Comparison of ENCODE assay signal across 18 cellular contexts in the genomic region with DNA sequence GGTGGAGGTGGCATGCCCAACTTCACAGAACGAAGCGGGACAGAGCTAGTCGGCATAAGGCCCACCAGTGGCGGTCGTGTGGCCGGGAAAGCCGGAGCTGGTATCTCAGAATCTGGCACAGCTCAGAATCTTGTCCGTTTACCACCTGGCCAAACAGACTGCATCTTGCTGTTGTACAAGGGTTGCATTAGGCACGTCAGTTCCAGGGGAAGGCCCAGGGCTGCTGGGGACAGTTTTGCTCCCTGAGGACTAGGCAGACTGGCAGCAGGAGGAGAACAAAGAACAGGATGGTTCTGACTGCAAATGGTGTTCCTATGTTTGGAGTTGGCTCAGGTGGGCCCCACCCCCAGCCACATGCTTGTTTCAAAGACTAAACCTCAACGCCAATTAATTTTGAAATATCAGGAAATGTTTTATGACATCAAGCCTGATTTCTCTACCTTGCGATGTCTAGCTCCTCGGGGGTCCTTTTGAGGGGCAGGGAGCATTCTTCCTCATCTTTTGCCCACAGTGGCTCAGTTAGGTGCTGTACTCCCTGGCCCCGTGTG. TPM values are rescaled to one million over a fixed set of nuclear protein-coding genes. Genes with fewer than 3 reads are reported as not detected.
DNase-seq lines count a peak whose midpoint lies in the region; TF ChIP-seq lines count a peak whose summit lies in the region.
"Had no signal": no experiment of that assay in that cellular context is flagged by ENCODE, and none has a peak within 500 bp of the region (broad histone marks: within the 10 kb centered on the region; RNA-seq: fewer than 3 reads in every experiment).

No MANE protein-coding gene starts in this region.

- H3K4me3 ChIP-seq in coronary artery (peak overlapping the region; percentile 18), SJCRH30 (no peak overlapping the region)
- H3K4me3 ChIP-seq: adrenal gland, lung had no signal

- peaks cover 8% of the 10 kb centered on the region for H3K27me3 Mint-ChIP-seq in activated T-helper 2 cell treated with anti-CD3 and anti-CD28 coated beads, Interferon-gamma antibody, Interleukin-2, Interleukin-4, amounts not matched to agents 10 μg/mL and 5 μg/mL and 100 μg/mL, durations not matched to agents 14 hours and 24 hours and 36 hours (ENCODE audit: low read depth)

- DNase-seq in DMS 273 (lab: John Stamatoyannopoulos, UW; ENCODE audit: unreplicated experiment): peak; percentile 90
- DNase-seq in NCI-H524 (lab: John Stamatoyannopoulos, UW): peak; percentile 46 to 84
- DNase-seq in coronary artery (ENCODE audit: low spot score): no peak
- peak; percentile 31 for DNase-seq in retina
- DNase-seq in NCI-H226: no peak
- no peak for DNase-seq in OCI-M2 (lab: John Stamatoyannopoulos, UW; ENCODE audit: unreplicated experiment)
- DNase-seq in SJCRH30: no peak
- no peak for DNase-seq in activated T-helper 2 cell treated with anti-CD3 and anti-CD28 coated beads, Interferon-gamma antibody, Interleukin-2, Interleukin-4, amounts not matched to agents 10 μg/mL and 5 μg/mL and 100 μg/mL, durations not matched to agents 14 hours and 24 hours and 36 hours (ENCODE audit: low spot score)
- DNase-seq: activated effector memory CD4-positive, alpha-beta T cell treated with Interleukin-2 at 50 U/mL for 16 hours; adrenal gland; natural killer cell; NCI-H1417 treated with DMSO at 0.1 percent for 48 hours; NCI-H510A treated with DMSO at 0.1 percent for 48 hours; RPMI8226 had no signal

- H3K4me3 Mint-ChIP-seq in activated T-helper 2 cell treated with anti-CD3 and anti-CD28 coated beads, Interferon-gamma antibody, Interleukin-2, Interleukin-4, amounts not matched to agents 10 μg/mL and 5 μg/mL and 100 μg/mL, durations not matched to agents 14 hours and 24 hours and 36 hours (ENCODE audit: low read depth): no peak overlapping the region
- H3K4me3 Mint-ChIP-seq: natural killer cell; stimulated activated naive CD8-positive, alpha-beta T cell treated with anti-CD3 and anti-CD28 coated beads, Interleukin-15, Interleukin-2, amounts not matched to agents 100 ng/mL and 50 ng/mL, for 24 hours; WTC11 had no signal

- no peak overlapping the region for H3K27ac Mint-ChIP-seq in activated T-helper 2 cell treated with anti-CD3 and anti-CD28 coated beads, Interferon-gamma antibody, Interleukin-2, Interleukin-4, amounts not matched to agents 10 μg/mL and 5 μg/mL and 100 μg/mL, durations not matched to agents 14 hours and 24 hours and 36 hours
- H3K27ac Mint-ChIP-seq: natural killer cell; stimulated activated naive CD8-positive, alpha-beta T cell treated with anti-CD3 and anti-CD28 coated beads, Interleukin-15, Interleukin-2, amounts not matched to agents 100 ng/mL and 50 ng/mL, for 24 hours had no signal

- H3K36me3 ChIP-seq in SJCRH30: no peaks in the 10 kb centered on the region
- H3K36me3 ChIP-seq: adrenal gland had no signal

- intact Hi-C loops in activated T-helper 2 cell treated with anti-CD3 and anti-CD28 coated beads, Interferon-gamma antibody, Interleukin-2, Interleukin-4, amounts not matched to agents 10 μg/mL and 5 μg/mL and 100 μg/mL, durations not matched to agents 14 hours and 24 hours and 36 hours (cut with micrococcal nuclease): no loop called here

- no peaks in the 10 kb centered on the region for H3K9me3 ChIP-seq in SJCRH30 (replicated peaks)
- H3K9me3 ChIP-seq: adrenal gland had no signal

- H3K36me3 Mint-ChIP-seq in activated T-helper 2 cell treated with anti-CD3 and anti-CD28 coated beads, Interferon-gamma antibody, Interleukin-2, Interleukin-4, amounts not matched to agents 10 μg/mL and 5 μg/mL and 100 μg/mL, durations not matched to agents 14 hours and 24 hours and 36 hours (ENCODE audit: low read depth): no peaks in the 10 kb centered on the region
- H3K36me3 Mint-ChIP-seq: natural killer cell, WTC11 had no signal

- H3K4me1 ChIP-seq in SJCRH30: 0 out of 2 replicates have a peak, but pooled peaks cover 4% of the 10 kb centered on the region
- H3K4me1 ChIP-seq: adrenal gland had no signal

- H3K27ac ChIP-seq in coronary artery (peak overlapping the region; percentile 64 to 82), SJCRH30 (no peak overlapping the region)
- H3K27ac ChIP-seq: adrenal gland had no signal

- no peaks in the 10 kb centered on the region for H3K27me3 ChIP-seq in SJCRH30
- H3K27me3 ChIP-seq: adrenal gland had no signal

- H3K4me1 Mint-ChIP-seq in activated T-helper 2 cell treated with anti-CD3 and anti-CD28 coated beads, Interferon-gamma antibody, Interleukin-2, Interleukin-4, amounts not matched to agents 10 μg/mL and 5 μg/mL and 100 μg/mL, durations not matched to agents 14 hours and 24 hours and 36 hours (ENCODE audit: low read depth): peaks cover 10% of the 10 kb centered on the region
- H3K4me1 Mint-ChIP-seq: WTC11 had no signal

- no peaks in the 10 kb centered on the region for H3K9me3 Mint-ChIP-seq in activated T-helper 2 cell treated with anti-CD3 and anti-CD28 coated beads, Interferon-gamma antibody, Interleukin-2, Interleukin-4, amounts not matched to agents 10 μg/mL and 5 μg/mL and 100 μg/mL, durations not matched to agents 14 hours and 24 hours and 36 hours
- H3K9me3 Mint-ChIP-seq: natural killer cell; stimulated activated naive CD8-positive, alpha-beta T cell treated with anti-CD3 and anti-CD28 coated beads, Interleukin-15, Interleukin-2, amounts not matched to agents 100 ng/mL and 50 ng/mL, for 24 hours; WTC11 had no signal

- TF ChIP-seq CTCF in coronary artery (IDR thresholded peaks at IDR 0.05): no peak

RNA-seq across cellular contexts. Expression of a gene that starts 4.2 kb away (rescaled TPM):
- total RNA-seq in SJCRH30 (2014; rRNA removed; shearing (Covaris generic)): 0.12 TPM in 1 of 2 replicates, not detected in the other
- not detected in 2 replicates for total RNA-seq in activated T-helper 2 cell treated with anti-CD3 and anti-CD28 coated beads, Interferon-gamma antibody, Interleukin-2, Interleukin-4, amounts not matched to agents 10 μg/mL and 5 μg/mL and 100 μg/mL, durations not matched to agents 14 hours and 24 hours and 36 hours
- total RNA-seq: adrenal gland; lung; natural killer cell; T-helper 1 cell treated with Interleukin-12 subunit alpha and Interleukin-12 subunit beta and Interleukin-4 antibody, amounts not matched to agents 30 ng/mL and 1 ng/mL, for 36 hours; WTC11 had no signal

RNA-seq across cellular contexts. Expression of a gene that starts 57.3 kb away (rescaled TPM):
- 130 and 132 TPM in 2 replicates for total RNA-seq in SJCRH30 (2014; rRNA removed; shearing (Covaris generic))
- total RNA-seq in activated T-helper 2 cell treated with anti-CD3 and anti-CD28 coated beads, Interferon-gamma antibody, Interleukin-2, Interleukin-4, amounts not matched to agents 10 μg/mL and 5 μg/mL and 100 μg/mL, durations not matched to agents 14 hours and 24 hours and 36 hours: 79.8 and 83.4 TPM in 2 replicates

Comparison
In these comparisons a context has a peak if more than half of its experiments do, and no peak if none do; other contexts are left out.
1. DNase-seq: peak in DMS 273 (single experiment), NCI-H524 (2 of 2) and retina (single experiment); none in coronary artery (single experiment), NCI-H226 (single experiment), OCI-M2 (single experiment), SJCRH30 (0 of 2) and activated T-helper 2 cell treated with anti-CD3 and anti-CD28 coated beads, Interferon-gamma antibody, Interleukin-2, Interleukin-4, amounts not matched to agents 10 μg/mL and 5 μg/mL and 100 μg/mL, durations not matched to agents 14 hours and 24 hours and 36 hours (single experiment).